ENCODE assay signal across 1 cellular context in genomic region chr1:173669491-173669941, GRCh38.
A peak's percentile ranks its signal among the peaks of the same experiment; 100 is the strongest.
TF ChIP-seq lines count a peak whose summit lies in the region.

Gene ANKRD45, minus strand, starts transcription at chr1:173669851. Its CDS starts 10,433 bp downstream, at chr1:173659418.

TF ChIP-seq in WTC11, 78 proteins besides CTCF, POLR2A, EP300 and RAD21 (continued from another document):
- TF ChIP-seq, protein P1, sequence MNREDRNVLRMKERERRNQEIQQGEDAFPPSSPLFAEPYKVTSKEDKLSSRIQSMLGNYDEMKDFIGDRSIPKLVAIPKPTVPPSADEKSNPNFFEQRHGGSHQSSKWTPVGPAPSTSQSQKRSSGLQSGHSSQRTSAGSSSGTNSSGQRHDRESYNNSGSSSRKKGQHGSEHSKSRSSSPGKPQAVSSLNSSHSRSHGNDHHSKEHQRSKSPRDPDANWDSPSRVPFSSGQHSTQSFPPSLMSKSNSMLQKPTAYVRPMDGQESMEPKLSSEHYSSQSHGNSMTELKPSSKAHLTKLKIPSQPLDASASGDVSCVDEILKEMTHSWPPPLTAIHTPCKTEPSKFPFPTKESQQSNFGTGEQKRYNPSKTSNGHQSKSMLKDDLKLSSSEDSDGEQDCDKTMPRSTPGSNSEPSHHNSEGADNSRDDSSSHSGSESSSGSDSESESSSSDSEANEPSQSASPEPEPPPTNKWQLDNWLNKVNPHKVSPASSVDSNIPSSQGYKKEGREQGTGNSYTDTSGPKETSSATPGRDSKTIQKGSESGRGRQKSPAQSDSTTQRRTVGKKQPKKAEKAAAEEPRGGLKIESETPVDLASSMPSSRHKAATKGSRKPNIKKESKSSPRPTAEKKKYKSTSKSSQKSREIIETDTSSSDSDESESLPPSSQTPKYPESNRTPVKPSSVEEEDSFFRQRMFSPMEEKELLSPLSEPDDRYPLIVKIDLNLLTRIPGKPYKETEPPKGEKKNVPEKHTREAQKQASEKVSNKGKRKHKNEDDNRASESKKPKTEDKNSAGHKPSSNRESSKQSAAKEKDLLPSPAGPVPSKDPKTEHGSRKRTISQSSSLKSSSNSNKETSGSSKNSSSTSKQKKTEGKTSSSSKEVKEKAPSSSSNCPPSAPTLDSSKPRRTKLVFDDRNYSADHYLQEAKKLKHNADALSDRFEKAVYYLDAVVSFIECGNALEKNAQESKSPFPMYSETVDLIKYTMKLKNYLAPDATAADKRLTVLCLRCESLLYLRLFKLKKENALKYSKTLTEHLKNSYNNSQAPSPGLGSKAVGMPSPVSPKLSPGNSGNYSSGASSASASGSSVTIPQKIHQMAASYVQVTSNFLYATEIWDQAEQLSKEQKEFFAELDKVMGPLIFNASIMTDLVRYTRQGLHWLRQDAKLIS (CRISPR knock-in tag; IDR thresholded peaks at IDR 0.05; ENCODE audit: borderline replicate concordance), result no peak
- TF ChIP-seq, protein P2, sequence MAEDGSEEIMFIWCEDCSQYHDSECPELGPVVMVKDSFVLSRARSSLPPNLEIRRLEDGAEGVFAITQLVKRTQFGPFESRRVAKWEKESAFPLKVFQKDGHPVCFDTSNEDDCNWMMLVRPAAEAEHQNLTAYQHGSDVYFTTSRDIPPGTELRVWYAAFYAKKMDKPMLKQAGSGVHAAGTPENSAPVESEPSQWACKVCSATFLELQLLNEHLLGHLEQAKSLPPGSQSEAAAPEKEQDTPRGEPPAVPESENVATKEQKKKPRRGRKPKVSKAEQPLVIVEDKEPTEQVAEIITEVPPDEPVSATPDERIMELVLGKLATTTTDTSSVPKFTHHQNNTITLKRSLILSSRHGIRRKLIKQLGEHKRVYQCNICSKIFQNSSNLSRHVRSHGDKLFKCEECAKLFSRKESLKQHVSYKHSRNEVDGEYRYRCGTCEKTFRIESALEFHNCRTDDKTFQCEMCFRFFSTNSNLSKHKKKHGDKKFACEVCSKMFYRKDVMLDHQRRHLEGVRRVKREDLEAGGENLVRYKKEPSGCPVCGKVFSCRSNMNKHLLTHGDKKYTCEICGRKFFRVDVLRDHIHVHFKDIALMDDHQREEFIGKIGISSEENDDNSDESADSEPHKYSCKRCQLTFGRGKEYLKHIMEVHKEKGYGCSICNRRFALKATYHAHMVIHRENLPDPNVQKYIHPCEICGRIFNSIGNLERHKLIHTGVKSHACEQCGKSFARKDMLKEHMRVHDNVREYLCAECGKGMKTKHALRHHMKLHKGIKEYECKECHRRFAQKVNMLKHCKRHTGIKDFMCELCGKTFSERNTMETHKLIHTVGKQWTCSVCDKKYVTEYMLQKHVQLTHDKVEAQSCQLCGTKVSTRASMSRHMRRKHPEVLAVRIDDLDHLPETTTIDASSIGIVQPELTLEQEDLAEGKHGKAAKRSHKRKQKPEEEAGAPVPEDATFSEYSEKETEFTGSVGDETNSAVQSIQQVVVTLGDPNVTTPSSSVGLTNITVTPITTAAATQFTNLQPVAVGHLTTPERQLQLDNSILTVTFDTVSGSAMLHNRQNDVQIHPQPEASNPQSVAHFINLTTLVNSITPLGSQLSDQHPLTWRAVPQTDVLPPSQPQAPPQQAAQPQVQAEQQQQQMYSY (CRISPR knock-in tag; IDR thresholded peaks at IDR 0.05), result no peak
- peak; percentile 88 for TF ChIP-seq E2F5 (CRISPR knock-in tag; IDR thresholded peaks at IDR 0.05)
- TF ChIP-seq ZNF396 (CRISPR knock-in tag; IDR thresholded peaks at IDR 0.05; ENCODE audit: borderline replicate concordance), result no peak
- TF ChIP-seq ZNF281 (CRISPR knock-in tag; IDR thresholded peaks at IDR 0.05), result no peak
- TF ChIP-seq NR3C1 (CRISPR knock-in tag; conservative IDR thresholded peaks at IDR 0.05; ENCODE audit: low read depth), result no peak
- peak; percentile 30 for TF ChIP-seq SP1 (CRISPR knock-in tag; conservative IDR thresholded peaks at IDR 0.05)
- TF ChIP-seq USF1 (CRISPR knock-in tag; IDR thresholded peaks at IDR 0.05), result no peak
- TF ChIP-seq EMX1 (CRISPR knock-in tag; IDR thresholded peaks at IDR 0.05), result no peak
- no peak for TF ChIP-seq SMAD3 (CRISPR knock-in tag; IDR thresholded peaks at IDR 0.05; ENCODE audit: borderline replicate concordance)
- TF ChIP-seq, protein P3, sequence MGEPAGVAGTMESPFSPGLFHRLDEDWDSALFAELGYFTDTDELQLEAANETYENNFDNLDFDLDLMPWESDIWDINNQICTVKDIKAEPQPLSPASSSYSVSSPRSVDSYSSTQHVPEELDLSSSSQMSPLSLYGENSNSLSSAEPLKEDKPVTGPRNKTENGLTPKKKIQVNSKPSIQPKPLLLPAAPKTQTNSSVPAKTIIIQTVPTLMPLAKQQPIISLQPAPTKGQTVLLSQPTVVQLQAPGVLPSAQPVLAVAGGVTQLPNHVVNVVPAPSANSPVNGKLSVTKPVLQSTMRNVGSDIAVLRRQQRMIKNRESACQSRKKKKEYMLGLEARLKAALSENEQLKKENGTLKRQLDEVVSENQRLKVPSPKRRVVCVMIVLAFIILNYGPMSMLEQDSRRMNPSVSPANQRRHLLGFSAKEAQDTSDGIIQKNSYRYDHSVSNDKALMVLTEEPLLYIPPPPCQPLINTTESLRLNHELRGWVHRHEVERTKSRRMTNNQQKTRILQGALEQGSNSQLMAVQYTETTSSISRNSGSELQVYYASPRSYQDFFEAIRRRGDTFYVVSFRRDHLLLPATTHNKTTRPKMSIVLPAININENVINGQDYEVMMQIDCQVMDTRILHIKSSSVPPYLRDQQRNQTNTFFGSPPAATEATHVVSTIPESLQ (CRISPR knock-in tag; IDR thresholded peaks at IDR 0.05), result no peak
- TF ChIP-seq, protein P4, sequence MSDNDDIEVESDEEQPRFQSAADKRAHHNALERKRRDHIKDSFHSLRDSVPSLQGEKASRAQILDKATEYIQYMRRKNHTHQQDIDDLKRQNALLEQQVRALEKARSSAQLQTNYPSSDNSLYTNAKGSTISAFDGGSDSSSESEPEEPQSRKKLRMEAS (CRISPR knock-in tag; IDR thresholded peaks at IDR 0.05), result peak; percentile 40; the same call in 1 of the 2 replicates
- TF ChIP-seq MYBL2 (CRISPR knock-in tag; IDR thresholded peaks at IDR 0.05), result 0 out of 2 replicates have a peak, but pooled peaks have one; percentile 52
- 0 out of 2 replicates have a peak, but pooled peaks have one; percentile 50 for TF ChIP-seq FOXP1 (CRISPR knock-in tag; IDR thresholded peaks at IDR 0.05; ENCODE audit: borderline replicate concordance)
- TF ChIP-seq KAT7 (CRISPR knock-in tag; IDR thresholded peaks at IDR 0.05; ENCODE audit: borderline replicate concordance), result no peak
- no peak for TF ChIP-seq NR2C2 (CRISPR knock-in tag; IDR thresholded peaks at IDR 0.05)
- no peak for TF ChIP-seq TP53 (CRISPR knock-in tag; IDR thresholded peaks at IDR 0.05)
- TF ChIP-seq, protein P5, sequence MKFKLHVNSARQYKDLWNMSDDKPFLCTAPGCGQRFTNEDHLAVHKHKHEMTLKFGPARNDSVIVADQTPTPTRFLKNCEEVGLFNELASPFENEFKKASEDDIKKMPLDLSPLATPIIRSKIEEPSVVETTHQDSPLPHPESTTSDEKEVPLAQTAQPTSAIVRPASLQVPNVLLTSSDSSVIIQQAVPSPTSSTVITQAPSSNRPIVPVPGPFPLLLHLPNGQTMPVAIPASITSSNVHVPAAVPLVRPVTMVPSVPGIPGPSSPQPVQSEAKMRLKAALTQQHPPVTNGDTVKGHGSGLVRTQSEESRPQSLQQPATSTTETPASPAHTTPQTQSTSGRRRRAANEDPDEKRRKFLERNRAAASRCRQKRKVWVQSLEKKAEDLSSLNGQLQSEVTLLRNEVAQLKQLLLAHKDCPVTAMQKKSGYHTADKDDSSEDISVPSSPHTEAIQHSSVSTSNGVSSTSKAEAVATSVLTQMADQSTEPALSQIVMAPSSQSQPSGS (CRISPR knock-in tag; IDR thresholded peaks at IDR 0.05; ENCODE audit: borderline replicate concordance, low read depth), result no peak
- no peak for TF ChIP-seq NFE2L1 (CRISPR knock-in tag; IDR thresholded peaks at IDR 0.05)
- no peak for TF ChIP-seq SOX15 (CRISPR knock-in tag; IDR thresholded peaks at IDR 0.05)
- no peak for TF ChIP-seq ZNF232 (CRISPR knock-in tag; IDR thresholded peaks at IDR 0.05)
- TF ChIP-seq CREB1 (CRISPR knock-in tag; IDR thresholded peaks at IDR 0.05), result no peak
